ENCODE assay signal across 22 cellular contexts in the genomic region with DNA sequence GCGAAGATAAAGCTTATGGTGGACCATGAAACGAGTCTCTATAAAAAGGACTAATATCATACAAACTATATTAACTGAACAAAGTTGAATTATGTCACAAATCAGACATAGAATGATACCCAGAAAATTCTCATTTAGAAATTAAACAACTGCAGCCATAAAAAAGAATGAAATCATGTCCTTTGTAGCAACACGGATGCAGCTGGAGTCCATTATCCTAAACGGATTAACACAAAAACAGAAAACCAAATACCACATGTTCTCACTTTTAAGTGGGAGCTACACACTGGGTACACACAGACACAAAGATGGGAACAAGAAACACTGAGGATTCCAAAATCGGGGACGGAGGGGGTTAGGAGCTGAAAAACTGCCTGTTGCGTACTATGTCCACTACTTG.
"Had no signal": no experiment of that assay in that cellular context is flagged by ENCODE, and none has a peak within 500 bp of the region (broad histone marks: within the 10 kb centered on the region; RNA-seq: fewer than 3 reads in every experiment).

No MANE protein-coding gene starts in this region.

- H3K4me3 ChIP-seq: adrenal gland, ascending aorta, hepatocyte, lower lobe of right lung, prostate gland, upper lobe of right lung had no signal

- DNase-seq: activated CD4-positive, alpha-beta T cell treated with anti-CD3 and anti-CD28 coated beads for 1 hour; activated CD4-positive, alpha-beta T cell treated with anti-CD3 and anti-CD28 coated beads, Interleukin-2, amount 50 U/mL, for 1 hour; activated CD8-positive, alpha-beta T cell treated with anti-CD3 and anti-CD28 coated beads, Interleukin-2, amount 10 ng/mL, durations not matched to agents 7 days and 5 days; activated effector memory CD4-positive, alpha-beta T cell treated with Interleukin-2 at 50 U/mL for 16 hours; activated T-cell treated with anti-CD3 and anti-CD28 coated beads, Interleukin-2, amount 50 U/mL, for 24 hours; adrenal gland; brain microvascular endothelial cell; caudate nucleus; effector CD8-positive, alpha-beta T cell; foreskin melanocyte; immature natural killer cell; lower lobe of right lung; naive B cell; stimulated activated CD4-positive, alpha-beta T cell treated with anti-CD3 and anti-CD28 coated beads, Interleukin-4, amount 100 ng/mL, for 1 hour; stimulated activated naive CD4-positive, alpha-beta T cell; upper lobe of right lung had no signal

- ATAC-seq: activated CD8-positive, alpha-beta T cell treated with anti-CD3 and anti-CD28 coated beads, Interleukin-2, amount 10 ng/mL, durations not matched to agents 7 days and 5 days; left lobe of liver; lower lobe of right lung; upper lobe of right lung had no signal

- H3K27me3 ChIP-seq: adrenal gland, ascending aorta, brain microvascular endothelial cell, hepatocyte, upper lobe of right lung had no signal

- H3K36me3 ChIP-seq: adrenal gland, ascending aorta, brain microvascular endothelial cell, lower lobe of right lung, prostate gland, upper lobe of right lung had no signal

- H3K4me2 ChIP-seq: hepatocyte had no signal

- H3K27ac Mint-ChIP-seq: activated CD8-positive, alpha-beta T cell treated with anti-CD3 and anti-CD28 coated beads, Interleukin-2, amount 10 ng/mL, durations not matched to agents 7 days and 5 days; immature natural killer cell had no signal

- H3K27me3 Mint-ChIP-seq: activated naive CD4-positive, alpha-beta T cell treated with anti-CD3 and anti-CD28 coated beads, Interleukin-2, amount 50 U/mL, for 24 hours; activated T-cell treated with anti-CD3 and anti-CD28 coated beads, Interleukin-2, amount 50 U/mL, for 24 hours; dendritic cell treated with granulocyte-macrophage colony-stimulating factor and Interleukin-4, amounts not matched to agents 40 ng/mL and 50 ng/mL, for 4 days; naive B cell had no signal

- H3K9me3 ChIP-seq: adrenal gland, ascending aorta, lower lobe of right lung, prostate gland, upper lobe of right lung had no signal

- H3K36me3 Mint-ChIP-seq: immature natural killer cell, naive B cell had no signal

- H3K4me3 Mint-ChIP-seq: activated CD8-positive, alpha-beta T cell treated with anti-CD3 and anti-CD28 coated beads, Interleukin-2, amount 10 ng/mL, durations not matched to agents 7 days and 5 days; activated naive CD4-positive, alpha-beta T cell treated with anti-CD3 and anti-CD28 coated beads, Interleukin-2, amount 50 U/mL, for 24 hours; dendritic cell treated with granulocyte-macrophage colony-stimulating factor and Interleukin-4, amounts not matched to agents 40 ng/mL and 50 ng/mL, for 4 days had no signal

- H3K9me3 Mint-ChIP-seq: activated T-cell treated with anti-CD3 and anti-CD28 coated beads, Interleukin-2, amount 50 U/mL, for 24 hours; dendritic cell treated with granulocyte-macrophage colony-stimulating factor and Interleukin-4, amounts not matched to agents 40 ng/mL and 50 ng/mL, for 4 days; immature natural killer cell had no signal

- H3K4me1 ChIP-seq: prostate gland had no signal

- H2AFZ ChIP-seq: hepatocyte had no signal
